In genomic region chr1:25556791-25557476, GRCh38 we compare ENCODE assay signal across 9 cellular contexts. TPM values are rescaled to one million over a fixed set of nuclear protein-coding genes. Genes with fewer than 3 reads are reported as not detected.
DNase-seq lines count a peak whose midpoint lies in the region; ATAC-seq and TF ChIP-seq lines count a peak whose summit lies in the region.
"Had no signal": no experiment of that assay in that cellular context is flagged by ENCODE, and none has a peak within 500 bp of the region (broad histone marks: within the 10 kb centered on the region; RNA-seq: fewer than 3 reads in every experiment).

No MANE protein-coding gene starts in this region.

- peak; percentile 42 for ATAC-seq in activated naive CD8-positive, alpha-beta T cell treated with anti-CD3 and anti-CD28 coated beads, Interleukin-2, amount 50 U/mL, for 24 hours

- peaks cover 7% of the 10 kb centered on the region; the same call in 1 of the 2 replicates for H3K36me3 ChIP-seq in KMS-11 (ENCODE audit: insufficient read depth)
- peaks cover 19 to 42% of the 10 kb centered on the region in 2 donors for H3K36me3 ChIP-seq in mucosa of rectum (ENCODE audit: control insufficient read depth in 2 of 2, insufficient read depth in 2 of 2, low read length in 2 of 2)

- H3K4me1 Mint-ChIP-seq in activated naive CD8-positive, alpha-beta T cell treated with anti-CD3 and anti-CD28 coated beads, Interleukin-2, amount 50 U/mL, for 24 hours: peaks cover 76% of the 10 kb centered on the region

- H3K9me3 ChIP-seq in mucosa of rectum (ENCODE audit: control insufficient read depth in 2 of 2, low read length in 2 of 2): no peaks in the 10 kb centered on the region

- no peak for TF ChIP-seq CTCF in KMS-11 (conservative IDR thresholded peaks at IDR 0.05; ENCODE audit: low read depth, low read length)

- peak overlapping the region; percentile 82 for H3K4me2 ChIP-seq in KMS-11

- peaks cover 95% of the 10 kb centered on the region for H3K4me1 ChIP-seq in KMS-11 (ENCODE audit: low read depth, poor library complexity, severe bottlenecking)
- H3K4me1 ChIP-seq in mucosa of rectum (ENCODE audit: control insufficient read depth in 2 of 2, insufficient read depth in 2 of 2, low read length in 2 of 2): peaks cover 30 to 32% of the 10 kb centered on the region in 2 donors

- H4K20me1 ChIP-seq in KMS-11 (ENCODE audit: insufficient read depth): no peaks in the 10 kb centered on the region

- no peak overlapping the region for H3K4me3 Mint-ChIP-seq in activated naive CD8-positive, alpha-beta T cell treated with anti-CD3 and anti-CD28 coated beads, Interleukin-2, amount 50 U/mL, for 24 hours

- H2AFZ ChIP-seq in KMS-11 (ENCODE audit: low read depth): no peak overlapping the region

- no peaks in the 10 kb centered on the region for H3K36me3 Mint-ChIP-seq in activated naive CD8-positive, alpha-beta T cell treated with anti-CD3 and anti-CD28 coated beads, Interleukin-2, amount 50 U/mL, for 24 hours (ENCODE audit: low read depth)

- no peaks in the 10 kb centered on the region for H3K27me3 ChIP-seq in KMS-11 (ENCODE audit: insufficient read depth, low read depth)
- no peaks in the 10 kb centered on the region for H3K27me3 ChIP-seq in mucosa of rectum (ENCODE audit: control insufficient read depth in 2 of 2, insufficient read depth in 2 of 2, low read length in 2 of 2)

- H3K27ac ChIP-seq in KMS-11 (peak overlapping the region; percentile 56), mucosa of rectum (ENCODE audit: low read depth in 2 of 2, low read length in 2 of 2) (peak overlapping the region; percentile 63 to 71)

- H3K27ac Mint-ChIP-seq in activated naive CD8-positive, alpha-beta T cell treated with anti-CD3 and anti-CD28 coated beads, Interleukin-2, amount 50 U/mL, for 24 hours: no peak overlapping the region

- H3K4me3 ChIP-seq in KMS-11 (IDR thresholded peaks at IDR 0.05; ENCODE audit: insufficient read depth, low read depth, low read length) (no peak overlapping the region), mucosa of rectum (ENCODE audit: low read length in 2 of 2) (peak overlapping the region in 1 of 2 donors; percentile 10)

- H3K27me3 Mint-ChIP-seq in activated naive CD8-positive, alpha-beta T cell treated with anti-CD3 and anti-CD28 coated beads, Interleukin-2, amount 50 U/mL, for 24 hours: no peaks in the 10 kb centered on the region

- H3K79me2 ChIP-seq in KMS-11 (ENCODE audit: insufficient read depth, low read depth): peaks cover 63% of the 10 kb centered on the region

- H3K9ac ChIP-seq in KMS-11 (peak overlapping the region; percentile 44; the same call in 1 of the 2 replicates), mucosa of rectum (ENCODE audit: low read depth in 1 of 2, low read length in 2 of 2) (peak overlapping the region in 1 of 2 donors; percentile 18)

- DNase-seq in Daoy (ENCODE audit: low read depth): peak; percentile 67
- no peak for DNase-seq in activated naive CD8-positive, alpha-beta T cell treated with anti-CD3 and anti-CD28 coated beads, Interleukin-2, amount 50 U/mL, for 24 hours
- no peak for DNase-seq in iPS-NIHi7 (ENCODE audit: extremely low spot score)
- DNase-seq in globus pallidus (ENCODE audit: low spot score): no peak
- no peak for DNase-seq in NCI-H524 treated with DMSO at 0.1 percent for 48 hours (lab: John Stamatoyannopoulos, UW)
- no peak for DNase-seq in NCI-H2081 (lab: John Stamatoyannopoulos, UW)
- DNase-seq: NCI-H2029 treated with DMSO at 0.1 percent for 48 hours had no signal

- no peaks in the 10 kb centered on the region for H3K9me3 Mint-ChIP-seq in activated naive CD8-positive, alpha-beta T cell treated with anti-CD3 and anti-CD28 coated beads, Interleukin-2, amount 50 U/mL, for 24 hours

RNA-seq across cellular contexts. Expression of gene LDLRAP1, which starts 13.5 kb away (rescaled TPM):
- 13.6 and 16.3 TPM in 2 replicates for total RNA-seq in Daoy (2014; rRNA removed; shearing (Covaris generic))

RNA-seq across cellular contexts. Expression of gene MAN1C1, which starts 59.7 kb away (rescaled TPM):
- total RNA-seq in Daoy (2014; rRNA removed; shearing (Covaris generic)): 0.63 and 1.1 TPM in 2 replicates
